8 cellular contexts compared by ENCODE assay signal in the genomic region with DNA sequence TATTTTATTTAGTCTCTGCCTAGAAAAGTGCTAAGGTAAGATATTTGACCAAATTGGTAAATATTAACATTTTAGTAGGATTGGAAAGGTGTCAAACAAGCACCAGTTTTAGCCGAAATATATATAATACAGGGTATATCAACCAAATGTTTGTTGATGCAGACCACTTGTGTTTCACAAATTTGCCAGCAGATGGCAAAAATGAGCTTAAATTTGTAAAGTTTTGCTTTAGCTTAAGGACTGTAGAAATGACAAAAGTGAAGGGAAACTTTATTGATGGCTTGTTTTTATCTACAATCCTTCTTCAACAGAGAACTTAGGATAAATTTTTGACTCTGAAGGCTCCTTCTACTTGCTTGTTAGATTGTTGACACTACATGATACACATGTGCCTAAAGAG. TPM values are rescaled to one million over a fixed set of nuclear protein-coding genes. Genes with fewer than 3 reads are reported as not detected.
DNase-seq lines count a peak whose midpoint lies in the region; ATAC-seq, FAIRE-seq and TF ChIP-seq lines count a peak whose summit lies in the region.

No MANE protein-coding gene starts in this region.

- no peak for DNase-seq in left ventricle myocardium inferior
- DNase-seq in left cardiac atrium, result no peak
- peak; percentile 38 for DNase-seq in NCI-H1105 treated with DMSO at 0.1 percent for 48 hours (lab: John Stamatoyannopoulos, UW)
- peak; percentile 53 for DNase-seq in activated CD4-positive, alpha-beta T cell treated with anti-CD3 and anti-CD28 coated beads, Interleukin-2, amount 10 ng/mL, durations not matched to agents 7 days and 5 days
- DNase-seq in fibroblast of the conjunctiva (ENCODE audit: low read depth), result peak; percentile 22
- DNase-seq in small intestine, result peak; percentile 23

- H3K9me3 ChIP-seq in left ventricle myocardium inferior (replicated peaks), result no peaks in the 10 kb centered on the region
- no peaks in the 10 kb centered on the region for H3K9me3 ChIP-seq in small intestine (ENCODE audit: control insufficient read depth, low read depth)

- H3K27ac Mint-ChIP-seq in activated CD4-positive, alpha-beta T cell treated with anti-CD3 and anti-CD28 coated beads, Interleukin-2, amount 10 ng/mL, durations not matched to agents 7 days and 5 days, result no peak overlapping the region

- TF ChIP-seq CTCF in left ventricle myocardium inferior (IDR thresholded peaks at IDR 0.05; ENCODE audit: borderline replicate concordance), result peak; percentile 64

- CTCF ChIA-PET in activated CD4-positive, alpha-beta T cell treated with anti-CD3 and anti-CD28 coated beads, Interleukin-2, amount 10 ng/mL, durations not matched to agents 7 days and 5 days (lab: Charles Lee), result interaction anchor here (0.6 to 1.7 kb wide), 5 partner anchors 13 to 885 kb away, joined by 3 to 9 read pairs (median 5); no protein-coding TSS in a partner anchor

- peaks cover 4% of the 10 kb centered on the region for H3K27me3 Mint-ChIP-seq in activated CD4-positive, alpha-beta T cell treated with anti-CD3 and anti-CD28 coated beads, Interleukin-2, amount 10 ng/mL, durations not matched to agents 7 days and 5 days

- H3K4me1 ChIP-seq in left ventricle myocardium inferior (peaks cover 8% of the 10 kb centered on the region), small intestine (ENCODE audit: control insufficient read depth in 2 of 2, insufficient read depth in 1 of 2, low read depth in 1 of 2, low read length in 1 of 2) (no peaks in the 10 kb centered on the region)

- H3K4me3 ChIP-seq in left ventricle myocardium inferior, result no peak overlapping the region
- no peak overlapping the region for H3K4me3 ChIP-seq in small intestine (ENCODE audit: low read depth in 1 of 2, low read length in 2 of 2)

- intact Hi-C loops in left ventricle myocardium inferior (cut with micrococcal nuclease) (loop anchor here (10.0 kb wide), 1 partner anchor 881 kb away; no protein-coding TSS in a partner anchor), left cardiac atrium (cut with DNase I) (loop anchor here (2.0 to 10.0 kb wide), 2 partner anchors 881 to 883 kb away; no protein-coding TSS in a partner anchor)

- ATAC-seq in left cardiac atrium, result no peak
- ATAC-seq in HG02981 (IDR thresholded peaks at IDR 0.05; ENCODE audit: unreplicated experiment), result no peak
- no peak for ATAC-seq in HG03354 (IDR thresholded peaks at IDR 0.05; ENCODE audit: poor library complexity, severe bottlenecking, unreplicated experiment)

- H3K4me3 Mint-ChIP-seq in activated CD4-positive, alpha-beta T cell treated with anti-CD3 and anti-CD28 coated beads, Interleukin-2, amount 10 ng/mL, durations not matched to agents 7 days and 5 days, result no peak overlapping the region

- H3K36me3 ChIP-seq in left ventricle myocardium inferior, result no peaks in the 10 kb centered on the region
- H3K36me3 ChIP-seq in small intestine (ENCODE audit: control insufficient read depth in 2 of 2, insufficient read depth in 2 of 2, low read length in 2 of 2), result no peaks in the 10 kb centered on the region

- no peaks in the 10 kb centered on the region for H3K36me3 Mint-ChIP-seq in activated CD4-positive, alpha-beta T cell treated with anti-CD3 and anti-CD28 coated beads, Interleukin-2, amount 10 ng/mL, durations not matched to agents 7 days and 5 days (ENCODE audit: low read depth)

- peaks cover 10% of the 10 kb centered on the region for H3K4me1 Mint-ChIP-seq in activated CD4-positive, alpha-beta T cell treated with anti-CD3 and anti-CD28 coated beads, Interleukin-2, amount 10 ng/mL, durations not matched to agents 7 days and 5 days

- H3K27me3 ChIP-seq in left ventricle myocardium inferior (ENCODE audit: low read depth) (no peaks in the 10 kb centered on the region), small intestine (ENCODE audit: control insufficient read depth in 2 of 2, insufficient read depth in 2 of 2, low read length in 2 of 2) (no peaks in the 10 kb centered on the region)

- POLR2A ChIA-PET in activated CD4-positive, alpha-beta T cell treated with anti-CD3 and anti-CD28 coated beads, Interleukin-2, amount 10 ng/mL, durations not matched to agents 7 days and 5 days (lab: Charles Lee), result no interaction called here

- H3K9me3 Mint-ChIP-seq in activated CD4-positive, alpha-beta T cell treated with anti-CD3 and anti-CD28 coated beads, Interleukin-2, amount 10 ng/mL, durations not matched to agents 7 days and 5 days, result no peaks in the 10 kb centered on the region

- H3K27ac ChIP-seq in left ventricle myocardium inferior (replicated peaks) (no peak overlapping the region), small intestine (ENCODE audit: low read depth in 1 of 2, low read length in 1 of 2) (no peak overlapping the region)

- no peak for FAIRE-seq in small intestine (lab: Jason Lieb, UNC)

- 32 to 46% (median 38%) methylated on average over 1 of the region's 1 CpG for WGBS in small intestine, 3 donors

RNA-seq across cellular contexts. Expression of a gene that starts 4.8 kb away (rescaled TPM):
- total RNA-seq in left ventricle myocardium inferior (8.5 TPM), left cardiac atrium (10 to 100 TPM in 1 of 2 donors, 1 to 10 TPM in 1; 8.3 to 11.5 TPM)
- 10 to 100 TPM; 15.5 to 17.0 TPM for total RNA-seq in activated CD4-positive, alpha-beta T cell treated with anti-CD3 and anti-CD28 coated beads, Interleukin-2, amount 10 ng/mL, durations not matched to agents 7 days and 5 days
- 1 to 10 TPM; 3.5 to 8.4 (median 6.5) TPM for polyA plus RNA-seq in small intestine

RNA-seq across cellular contexts. Expression of a gene that starts 59.7 kb away (rescaled TPM):
- total RNA-seq in left ventricle myocardium inferior (not detected), left cardiac atrium (not detected)
- not detected for total RNA-seq in activated CD4-positive, alpha-beta T cell treated with anti-CD3 and anti-CD28 coated beads, Interleukin-2, amount 10 ng/mL, durations not matched to agents 7 days and 5 days
- under 1 TPM in 1 of 3 donors, not detected in 2; 0.09 TPM for polyA plus RNA-seq in small intestine

Comparison
In these comparisons a context has a peak if more than half of its experiments do, and no peak if none do; other contexts are left out.
1. DNase-seq: peak in NCI-H1105 treated with DMSO at 0.1 percent for 48 hours (single experiment), activated CD4-positive, alpha-beta T cell treated with anti-CD3 and anti-CD28 coated beads, Interleukin-2, amount 10 ng/mL, durations not matched to agents 7 days and 5 days (single experiment), fibroblast of the conjunctiva (single experiment) and small intestine (single experiment); none in left ventricle myocardium inferior (single experiment) and left cardiac atrium (single experiment).